ENCODE assay signal across 8 cellular contexts in genomic region chr16:47460301-47460754, GRCh38. TPM values are rescaled to one million over a fixed set of nuclear protein-coding genes. Genes with fewer than 3 reads are reported as not detected.
DNase-seq lines count a peak whose midpoint lies in the region; ATAC-seq and TF ChIP-seq lines count a peak whose summit lies in the region.

No MANE protein-coding gene starts in this region.

- WGBS in heart left ventricle, 4 donors = 22 to 23% (median 22%) methylated on average over 6 of the region's 6 CpGs

- H3K9me3 ChIP-seq in heart left ventricle (no peaks in the 10 kb centered on the region), iPS-20b (ENCODE audit: insufficient read depth, low read depth, low read length) (no peaks in the 10 kb centered on the region)

- H3K4me3 ChIP-seq in heart left ventricle = peak overlapping the region; percentile 78 to 96 (median 90)
- H3K4me3 ChIP-seq in iPS-20b (ENCODE audit: low read length) = peak overlapping the region; percentile 82

- H3K4me3 Mint-ChIP-seq in activated naive CD8-positive, alpha-beta T cell treated with anti-CD3 and anti-CD28 coated beads for 36 hours = peak overlapping the region; percentile 86
- H3K4me3 Mint-ChIP-seq in stimulated activated naive CD8-positive, alpha-beta T cell treated with anti-CD3 and anti-CD28 coated beads, Interleukin-15, amount 100 ng/mL, for 72 hours = peak overlapping the region; percentile 87 to 92

- no peaks in the 10 kb centered on the region for H3K9me3 Mint-ChIP-seq in activated naive CD8-positive, alpha-beta T cell treated with anti-CD3 and anti-CD28 coated beads for 36 hours
- no peaks in the 10 kb centered on the region for H3K9me3 Mint-ChIP-seq in stimulated activated naive CD8-positive, alpha-beta T cell treated with anti-CD3 and anti-CD28 coated beads, Interleukin-15, amount 100 ng/mL, for 72 hours

- TF ChIP-seq POLR2A in heart left ventricle (IDR thresholded peaks at IDR 0.05) = no peak

- intact Hi-C loops in heart left ventricle (cut with DNase I) (loop anchor here in 5 of 10 donors (2.0 to 10.0 kb wide), 6 partner anchors 34 to 488 kb away; partner anchors contain the start of genes DNAJA2 (in 1 of the 5) and NETO2 (in 1 of the 5)), Right ventricle myocardium superior (cut with DNase I) (no loop called here)

- ATAC-seq in heart left ventricle = no peak
- ATAC-seq in Right ventricle myocardium superior (ENCODE audit: poor library complexity) = no peak
- ATAC-seq in stimulated activated naive CD8-positive, alpha-beta T cell treated with anti-CD3 and anti-CD28 coated beads, Interleukin-15, amount 100 ng/mL, for 72 hours = no peak
- no peak for ATAC-seq in GM21390 (IDR thresholded peaks at IDR 0.05; ENCODE audit: unreplicated experiment)
- no peak for ATAC-seq in HG02852 (IDR thresholded peaks at IDR 0.05; ENCODE audit: unreplicated experiment)

- H3K36me3 ChIP-seq in heart left ventricle = peaks cover 0 to 40% (median 30%) of the 10 kb centered on the region in 9 donors
- H3K36me3 ChIP-seq in iPS-20b (ENCODE audit: insufficient read depth, low read depth, low read length) = peaks cover 14% of the 10 kb centered on the region

- H3K9ac ChIP-seq in iPS-20b (ENCODE audit: low read depth, low read length) = peak overlapping the region; percentile 85

- no peaks in the 10 kb centered on the region for H3K27me3 ChIP-seq in heart left ventricle
- H3K27me3 ChIP-seq in iPS-20b (ENCODE audit: insufficient read depth, low read length) = no peaks in the 10 kb centered on the region

- H3K4me1 ChIP-seq in heart left ventricle (peaks cover 13 to 53% (median 46%) of the 10 kb centered on the region in 12 donors), iPS-20b (ENCODE audit: insufficient read depth, low read length) (peaks cover 22% of the 10 kb centered on the region)

- TF ChIP-seq CTCF in heart left ventricle (IDR thresholded peaks at IDR 0.05) = no peak

- H3K27ac ChIP-seq in heart left ventricle = peak overlapping the region; percentile 94 to 100 (median 99)
- peak overlapping the region; percentile 6 for H3K27ac ChIP-seq in iPS-20b (ENCODE audit: low read length)

- H3K27ac Mint-ChIP-seq in activated naive CD8-positive, alpha-beta T cell treated with anti-CD3 and anti-CD28 coated beads for 36 hours = peak overlapping the region; percentile 91
- H3K27ac Mint-ChIP-seq in stimulated activated naive CD8-positive, alpha-beta T cell treated with anti-CD3 and anti-CD28 coated beads, Interleukin-15, amount 100 ng/mL, for 72 hours = peak overlapping the region; percentile 93 to 100

- peaks cover 8% of the 10 kb centered on the region for H3K36me3 Mint-ChIP-seq in activated naive CD8-positive, alpha-beta T cell treated with anti-CD3 and anti-CD28 coated beads for 36 hours

- peaks cover 47% of the 10 kb centered on the region for H3K4me1 Mint-ChIP-seq in activated naive CD8-positive, alpha-beta T cell treated with anti-CD3 and anti-CD28 coated beads for 36 hours
- H3K4me1 Mint-ChIP-seq in stimulated activated naive CD8-positive, alpha-beta T cell treated with anti-CD3 and anti-CD28 coated beads, Interleukin-15, amount 100 ng/mL, for 72 hours = peaks cover 40% of the 10 kb centered on the region

- no peaks in the 10 kb centered on the region for H3K27me3 Mint-ChIP-seq in activated naive CD8-positive, alpha-beta T cell treated with anti-CD3 and anti-CD28 coated beads for 36 hours
- no peaks in the 10 kb centered on the region for H3K27me3 Mint-ChIP-seq in stimulated activated naive CD8-positive, alpha-beta T cell treated with anti-CD3 and anti-CD28 coated beads, Interleukin-15, amount 100 ng/mL, for 72 hours

- DNase-seq in heart left ventricle (no peak), Right ventricle myocardium superior (no peak), NCI-H748 (lab: John Stamatoyannopoulos, UW; ENCODE audit: unreplicated experiment) (no peak)
- no peak for DNase-seq in activated naive CD8-positive, alpha-beta T cell treated with anti-CD3 and anti-CD28 coated beads for 36 hours
- DNase-seq in stimulated activated naive CD8-positive, alpha-beta T cell treated with anti-CD3 and anti-CD28 coated beads, Interleukin-15, amount 100 ng/mL, for 72 hours = no peak

RNA-seq across cellular contexts. Expression of gene ITFG1, which starts 0.5 kb away (rescaled TPM):
- total RNA-seq in heart left ventricle (100 to 1,000 TPM in 1 of 9 donors, 10 to 100 TPM in 8; 45.2 to 102 (median 73.4) TPM), Right ventricle myocardium superior (54.1 TPM)
- 10 to 100 TPM; 13.0 to 29.2 TPM for polyA plus RNA-seq in heart left ventricle
- total RNA-seq in activated naive CD8-positive, alpha-beta T cell treated with anti-CD3 and anti-CD28 coated beads for 36 hours = 10 to 100 TPM; 19.5 to 20.5 TPM

RNA-seq across cellular contexts. Expression of gene PHKB, which starts 0.8 kb away (rescaled TPM):
- total RNA-seq in heart left ventricle = 10 to 100 TPM; 49.2 to 70.1 (median 61.9) TPM
- polyA plus RNA-seq in heart left ventricle = 10 to 100 TPM; 14.2 to 18.5 TPM
- 72.1 TPM for total RNA-seq in Right ventricle myocardium superior
- 10 to 100 TPM; 18.2 to 20.2 TPM for total RNA-seq in activated naive CD8-positive, alpha-beta T cell treated with anti-CD3 and anti-CD28 coated beads for 36 hours
